Comparison of ENCODE assay signal across 24 cellular contexts in genomic region chr7:140901946-140902304, GRCh38. TPM values are rescaled to one million over a fixed set of nuclear protein-coding genes. Genes with fewer than 3 reads are reported as not detected.
DNase-seq lines count a peak whose midpoint lies in the region; ATAC-seq and TF ChIP-seq lines count a peak whose summit lies in the region.
"Had no signal": no experiment of that assay in that cellular context is flagged by ENCODE, and none has a peak within 500 bp of the region (broad histone marks: within the 10 kb centered on the region; RNA-seq: fewer than 3 reads in every experiment).

No MANE protein-coding gene starts in this region.

- ATAC-seq in naive B cell (ENCODE audit: low read depth in 2 of 2), result peak in 1 of 2 donors; percentile 49
- ATAC-seq: gastroesophageal sphincter, mucosa of descending colon had no signal

- peaks cover 79% of the 10 kb centered on the region for H3K79me2 ChIP-seq in OCI-LY3 (ENCODE audit: low read length)

- peaks cover 15% of the 10 kb centered on the region for H3K36me3 Mint-ChIP-seq in activated T-cell treated with anti-CD3 and anti-CD28 coated beads, Interleukin-2, amount 50 U/mL, for 24 hours (ENCODE audit: low read depth)
- H3K36me3 Mint-ChIP-seq in CD8-positive, alpha-beta memory T cell, result peaks cover 2 to 9% (median 8%) of the 10 kb centered on the region in 3 donors
- peaks cover 8 to 18% of the 10 kb centered on the region in 2 donors for H3K36me3 Mint-ChIP-seq in naive B cell

- H3K4me1 ChIP-seq in CD8-positive, alpha-beta memory T cell (ENCODE audit: insufficient read depth, low read length), result peaks cover 21% of the 10 kb centered on the region
- H3K4me1 ChIP-seq in OCI-LY3 (ENCODE audit: low read length), result peaks cover 59% of the 10 kb centered on the region
- H3K4me1 ChIP-seq: prostate gland, suprapubic skin had no signal

- no peak overlapping the region for H2AFZ ChIP-seq in OCI-LY3 (ENCODE audit: low read depth, low read length)

- no peaks in the 10 kb centered on the region for H3K36me3 ChIP-seq in CD8-positive, alpha-beta memory T cell (ENCODE audit: insufficient read depth, low read length)
- H3K36me3 ChIP-seq in OCI-LY3 (replicated peaks; ENCODE audit: low read depth, low read length), result peaks cover 28% of the 10 kb centered on the region
- H3K36me3 ChIP-seq: brain microvascular endothelial cell, gastroesophageal sphincter, neutrophil, prostate gland, suprapubic skin had no signal

- peak overlapping the region; percentile 94 for H3K27ac Mint-ChIP-seq in activated T-cell treated with anti-CD3 and anti-CD28 coated beads, Interleukin-2, amount 50 U/mL, for 24 hours
- H3K27ac Mint-ChIP-seq in CD8-positive, alpha-beta memory T cell, result peak overlapping the region in 5 of 8 donors; percentile 0 to 70 (median 37)
- peak overlapping the region in 5 of 6 donors; percentile 10 to 89 (median 68) for H3K27ac Mint-ChIP-seq in naive B cell
- H3K27ac Mint-ChIP-seq: activated CD4-positive, alpha-beta memory T cell treated with anti-CD3 and anti-CD28 coated beads, Interleukin-2, amount 10 ng/mL, durations not matched to agents 7 days and 5 days had no signal

- no peak overlapping the region for H3K4me3 ChIP-seq in CD8-positive, alpha-beta memory T cell (ENCODE audit: low read length)
- H3K4me3 ChIP-seq in OCI-LY3 (ENCODE audit: low read length), result peak overlapping the region; percentile 51
- H3K4me3 ChIP-seq: coronary artery, gastroesophageal sphincter, mucosa of descending colon, prostate gland, suprapubic skin had no signal

- H4K20me1 ChIP-seq in OCI-LY3 (ENCODE audit: insufficient read depth, low read length), result peaks cover 7% of the 10 kb centered on the region; the same call in 1 of the 2 replicates

- DNase-seq in activated T-cell treated with anti-CD3 and anti-CD28 coated beads, Interleukin-2, amount 50 U/mL, for 24 hours, result no peak
- no peak for DNase-seq in activated T-cell treated with anti-CD3 and anti-CD28 coated beads for 4 hours
- DNase-seq in CD8-positive, alpha-beta memory T cell, result no peak
- no peak for DNase-seq in naive B cell
- no peak for DNase-seq in glomerular visceral epithelial cell (ENCODE audit: extremely low spot score)
- no peak for DNase-seq in stimulated activated CD8-positive, alpha-beta memory T cell treated with anti-CD3 and anti-CD28 coated beads, Interleukin-4, amount 100 ng/mL, for 48 hours
- no peak for DNase-seq in cardiac septum (ENCODE audit: low spot score)
- DNase-seq: ACHN; activated CD4-positive, alpha-beta memory T cell treated with anti-CD3 and anti-CD28 coated beads, Interleukin-2, amount 10 ng/mL, durations not matched to agents 7 days and 5 days; activated T-cell treated with anti-CD3 and anti-CD28 coated beads, Interleukin-2, amount 50 U/mL, for 1 hour; brain microvascular endothelial cell; DMS 273 treated with DMSO at 0.1 percent for 48 hours; islet precursor cell; KG1; mucosa of descending colon; NCI-H1092; NCI-H510A had no signal

- H3K27me3 ChIP-seq in CD8-positive, alpha-beta memory T cell (ENCODE audit: insufficient read depth, low read length, poor library complexity, severe bottlenecking), result no peaks in the 10 kb centered on the region
- no peaks in the 10 kb centered on the region for H3K27me3 ChIP-seq in OCI-LY3 (ENCODE audit: low read depth, low read length)
- H3K27me3 ChIP-seq: brain microvascular endothelial cell, gastroesophageal sphincter, neutrophil, suprapubic skin had no signal

- H3K4me2 ChIP-seq in OCI-LY3 (ENCODE audit: low read length), result peak overlapping the region; percentile 80

- H3K9me3 ChIP-seq in CD8-positive, alpha-beta memory T cell (ENCODE audit: low read length), result no peaks in the 10 kb centered on the region
- H3K9me3 ChIP-seq in OCI-LY3 (ENCODE audit: insufficient read depth, low read length), result peaks cover 14% of the 10 kb centered on the region; the same call in 1 of the 2 replicates
- H3K9me3 ChIP-seq: gastroesophageal sphincter, mucosa of descending colon, neutrophil, prostate gland, suprapubic skin had no signal

- TF ChIP-seq CTCF in OCI-LY3 (IDR thresholded peaks at IDR 0.05; ENCODE audit: low read depth, low read length), result no peak

- H3K4me3 Mint-ChIP-seq in activated T-cell treated with anti-CD3 and anti-CD28 coated beads, Interleukin-2, amount 50 U/mL, for 24 hours, result peak overlapping the region; percentile 53
- peak overlapping the region in 2 of 7 donors; percentile 4 to 59 for H3K4me3 Mint-ChIP-seq in CD8-positive, alpha-beta memory T cell
- peak overlapping the region in 2 of 8 donors; percentile 40 to 71 for H3K4me3 Mint-ChIP-seq in naive B cell
- H3K4me3 Mint-ChIP-seq: activated CD4-positive, alpha-beta memory T cell treated with anti-CD3 and anti-CD28 coated beads, Interleukin-2, amount 10 ng/mL, durations not matched to agents 7 days and 5 days had no signal

- H3K27me3 Mint-ChIP-seq in activated T-cell treated with anti-CD3 and anti-CD28 coated beads, Interleukin-2, amount 50 U/mL, for 24 hours, result no peaks in the 10 kb centered on the region
- H3K27me3 Mint-ChIP-seq in CD8-positive, alpha-beta memory T cell, result no peaks in the 10 kb centered on the region
- no peaks in the 10 kb centered on the region for H3K27me3 Mint-ChIP-seq in naive B cell
- H3K27me3 Mint-ChIP-seq: activated CD4-positive, alpha-beta memory T cell treated with anti-CD3 and anti-CD28 coated beads, Interleukin-2, amount 10 ng/mL, durations not matched to agents 7 days and 5 days had no signal

- no peak overlapping the region; the same call in 1 of the 2 replicates for H3K9ac ChIP-seq in OCI-LY3 (ENCODE audit: low read length)

- H3K27ac ChIP-seq in CD8-positive, alpha-beta memory T cell (ENCODE audit: low read depth, low read length), result no peak overlapping the region
- H3K27ac ChIP-seq in OCI-LY3 (ENCODE audit: low read length), result peak overlapping the region; percentile 96
- H3K27ac ChIP-seq: brain microvascular endothelial cell, coronary artery, gastroesophageal sphincter, neutrophil, prostate gland, suprapubic skin had no signal

- intact Hi-C loops in cardiac septum (cut with DNase I), result no loop called here

- POLR2A ChIA-PET in CD8-positive, alpha-beta memory T cell (lab: Charles Lee), result no interaction called here

- H3K4me1 Mint-ChIP-seq in activated T-cell treated with anti-CD3 and anti-CD28 coated beads, Interleukin-2, amount 50 U/mL, for 24 hours (ENCODE audit: low read depth), result peaks cover 69% of the 10 kb centered on the region
- H3K4me1 Mint-ChIP-seq in CD8-positive, alpha-beta memory T cell, result peaks cover 52 to 83% (median 67%) of the 10 kb centered on the region in 3 donors
- H3K4me1 Mint-ChIP-seq in naive B cell, result peaks cover 39 to 67% (median 50%) of the 10 kb centered on the region in 3 donors

- CTCF ChIA-PET in CD8-positive, alpha-beta memory T cell (lab: Charles Lee), result no interaction called here

- H3K9me3 Mint-ChIP-seq in activated T-cell treated with anti-CD3 and anti-CD28 coated beads, Interleukin-2, amount 50 U/mL, for 24 hours, result peaks cover 6% of the 10 kb centered on the region
- no peaks in the 10 kb centered on the region for H3K9me3 Mint-ChIP-seq in CD8-positive, alpha-beta memory T cell
- H3K9me3 Mint-ChIP-seq in naive B cell, result peaks cover 0 to 6% (median 3%) of the 10 kb centered on the region in 7 donors
- H3K9me3 Mint-ChIP-seq: activated CD4-positive, alpha-beta memory T cell treated with anti-CD3 and anti-CD28 coated beads, Interleukin-2, amount 10 ng/mL, durations not matched to agents 7 days and 5 days; T-helper 1 cell treated with Interleukin-12 subunit alpha and Interleukin-12 subunit beta and Interleukin-4 antibody, amounts not matched to agents 30 μg/mL and 1 μg/mL, for 36 hours had no signal

RNA-seq across cellular contexts. Expression of gene BRAF, which starts 22.8 kb away (rescaled TPM):
- 10 to 100 TPM; 28.4 to 32.0 TPM for total RNA-seq in CD8-positive, alpha-beta memory T cell
- polyA plus RNA-seq in CD8-positive, alpha-beta memory T cell, result 11.3 TPM
- polyA plus RNA-seq in naive B cell (ENCODE audit: low read depth in 6 of 6), result 10 to 100 TPM; 14.8 to 27.9 (median 21.1) TPM
- total RNA-seq in cardiac septum, result 35.0 TPM

Comparison
In these comparisons a context has a peak if more than half of its experiments do, and no peak if none do; other contexts are left out.
1. H3K27ac Mint-ChIP-seq: peak in every context shown above with its lines; median percentile 94 in activated T-cell treated with anti-CD3 and anti-CD28 coated beads, Interleukin-2, amount 50 U/mL, for 24 hours; 68 in naive B cell; 37 in CD8-positive, alpha-beta memory T cell.